10 cellular contexts compared by ENCODE assay signal in genomic region chr10:116470768-116471415, GRCh38. TPM values are rescaled to one million over a fixed set of nuclear protein-coding genes. Genes with fewer than 3 reads are reported as not detected.
A peak's percentile ranks its signal among the peaks of the same experiment; 100 is the strongest.
DNase-seq lines count a peak whose midpoint lies in the region; ATAC-seq and TF ChIP-seq lines count a peak whose summit lies in the region.
"Had no signal": no experiment of that assay in that cellular context is flagged by ENCODE, and none has a peak within 500 bp of the region (broad histone marks: within the 10 kb centered on the region; RNA-seq: fewer than 3 reads in every experiment).

No MANE protein-coding gene starts in this region.

- BruUV-seq in Calu3 (replicated peaks; lab: Mats Ljungman, UMichigan): no TSS peak

- TF ChIP-seq CTCF in Calu3 (IDR thresholded peaks at IDR 0.05; ENCODE audit: unreplicated experiment): peak; percentile 28

- CTCF ChIA-PET in Calu3 (lab: Charles Lee): interaction anchor here (0.5 to 0.8 kb wide), 3 partner anchors 19 to 192 kb away, joined by 3 to 4 read pairs (median 3); no protein-coding TSS in a partner anchor

- no peak overlapping the region for H3K27ac Mint-ChIP-seq in Calu3 (ENCODE audit: unreplicated experiment)
- H3K27ac Mint-ChIP-seq in stimulated activated naive B cell treated with anti-CD40 and anti-IgM and Interleukin-4, amounts not matched to agents 10 μg/mL and 1 μg/mL and 100 μg/mL, for 72 hours: no peak overlapping the region

- no peak overlapping the region for H3K4me3 Mint-ChIP-seq in Calu3 (ENCODE audit: low read depth, unreplicated experiment)
- H3K4me3 Mint-ChIP-seq in stimulated activated naive B cell treated with anti-CD40 and anti-IgM and Interleukin-4, amounts not matched to agents 10 μg/mL and 1 μg/mL and 100 μg/mL, for 72 hours: no peak overlapping the region
- H3K4me3 Mint-ChIP-seq: IgD-negative memory B cell had no signal

- no peaks in the 10 kb centered on the region for H3K36me3 Mint-ChIP-seq in Calu3 (ENCODE audit: insufficient read depth, unreplicated experiment)
- H3K36me3 Mint-ChIP-seq in stimulated activated naive B cell treated with anti-CD40 and anti-IgM and Interleukin-4, amounts not matched to agents 10 μg/mL and 1 μg/mL and 100 μg/mL, for 72 hours: no peaks in the 10 kb centered on the region
- H3K36me3 Mint-ChIP-seq: IgD-negative memory B cell had no signal

- DNase-seq in Calu3: peak; percentile 45
- peak; percentile 65 for DNase-seq in HPDE6-E6E7 (ENCODE audit: extremely low spot score)
- DNase-seq in SKM-1 treated with dmso at 0.1 percent for 144 hours (lab: John Stamatoyannopoulos, UW; ENCODE audit: unreplicated experiment): peak; percentile 70
- DNase-seq in left lobe of liver (ENCODE audit: low spot score): no peak
- DNase-seq in stimulated activated naive B cell treated with anti-CD40 and anti-IgM and Interleukin-4, amounts not matched to agents 10 μg/mL and 1 μg/mL and 100 μg/mL, for 72 hours: no peak
- DNase-seq: stimulated activated CD4-positive, alpha-beta T cell treated with anti-CD3 and anti-CD28 coated beads, Interleukin-12 subunit alpha, Interleukin-12 subunit beta, amount 100 ng/mL, for 4 hours had no signal

- ATAC-seq in left lobe of liver (peak; percentile 99), GM19023 (IDR thresholded peaks at IDR 0.05; ENCODE audit: unreplicated experiment) (no peak), HG02759 (IDR thresholded peaks at IDR 0.05; ENCODE audit: unreplicated experiment) (no peak), HG02884 (IDR thresholded peaks at IDR 0.05; ENCODE audit: unreplicated experiment) (no peak)
- ATAC-seq in stimulated activated naive B cell treated with anti-CD40 and anti-IgM and Interleukin-4, amounts not matched to agents 10 μg/mL and 1 μg/mL and 100 μg/mL, for 72 hours (replicated peaks): no peak

- H3K9me3 Mint-ChIP-seq in Calu3 (ENCODE audit: low read depth, unreplicated experiment): peaks cover 2% of the 10 kb centered on the region
- peaks cover 6 to 12% of the 10 kb centered on the region in 2 donors for H3K9me3 Mint-ChIP-seq in stimulated activated naive B cell treated with anti-CD40 and anti-IgM and Interleukin-4, amounts not matched to agents 10 μg/mL and 1 μg/mL and 100 μg/mL, for 72 hours

- intact Hi-C loops in Calu3 (cut with micrococcal nuclease; ENCODE audit: unreplicated experiment): loop anchor here (2.0 kb wide), 1 partner anchor 20 kb away; no protein-coding TSS in a partner anchor

- H3K4me1 Mint-ChIP-seq in Calu3 (ENCODE audit: low read depth, unreplicated experiment): no peaks in the 10 kb centered on the region
- no peaks in the 10 kb centered on the region for H3K4me1 Mint-ChIP-seq in stimulated activated naive B cell treated with anti-CD40 and anti-IgM and Interleukin-4, amounts not matched to agents 10 μg/mL and 1 μg/mL and 100 μg/mL, for 72 hours
- H3K4me1 Mint-ChIP-seq: IgD-negative memory B cell had no signal

- no peaks in the 10 kb centered on the region for H3K27me3 Mint-ChIP-seq in Calu3 (ENCODE audit: unreplicated experiment)
- H3K27me3 Mint-ChIP-seq in stimulated activated naive B cell treated with anti-CD40 and anti-IgM and Interleukin-4, amounts not matched to agents 10 μg/mL and 1 μg/mL and 100 μg/mL, for 72 hours: no peaks in the 10 kb centered on the region
- H3K27me3 Mint-ChIP-seq: IgD-negative memory B cell had no signal

RNA-seq across cellular contexts. Expression of gene PNLIPRP3, which starts 43.2 kb away (rescaled TPM):
- total RNA-seq in Calu3 (2022) (not detected in 2 replicates), left lobe of liver (not detected)

Comparison
In these comparisons a context has a peak if more than half of its experiments do, and no peak if none do; other contexts are left out.
1. DNase-seq: peak in Calu3 (single experiment), HPDE6-E6E7 (single experiment) and SKM-1 treated with dmso at 0.1 percent for 144 hours (single experiment); none in left lobe of liver (single experiment) and stimulated activated naive B cell treated with anti-CD40 and anti-IgM and Interleukin-4, amounts not matched to agents 10 μg/mL and 1 μg/mL and 100 μg/mL, for 72 hours (single experiment).